10 cellular contexts compared by ENCODE assay signal in genomic region chr2:39512941-39513340, GRCh38.
DNase-seq lines count a peak whose midpoint lies in the region; ATAC-seq and TF ChIP-seq lines count a peak whose summit lies in the region.
"Had no signal": no experiment of that assay in that cellular context is flagged by ENCODE, and none has a peak within 500 bp of the region (broad histone marks: within the 10 kb centered on the region; RNA-seq: fewer than 3 reads in every experiment).

No MANE protein-coding gene starts in this region.

- H3K4me3 ChIP-seq in CD8-positive, alpha-beta memory T cell (ENCODE audit: low read length), result no peak overlapping the region
- H3K4me3 ChIP-seq in MM.1S (ENCODE audit: low read length) (no peak overlapping the region), esophagus squamous epithelium (no peak overlapping the region), sigmoid colon (no peak overlapping the region)

- no peak overlapping the region for H3K9ac ChIP-seq in MM.1S (ENCODE audit: low read length)

- H3K36me3 Mint-ChIP-seq in CD8-positive, alpha-beta memory T cell, result peaks cover 0 to 3% (median under 1%) of the 10 kb centered on the region in 3 donors
- H3K36me3 Mint-ChIP-seq: activated naive CD8-positive, alpha-beta T cell treated with anti-CD3 and anti-CD28 coated beads, Interleukin-2, amount 10 ng/mL, durations not matched to agents 7 days and 5 days; memory B cell had no signal

- no peaks in the 10 kb centered on the region for H3K79me2 ChIP-seq in MM.1S (ENCODE audit: low read length)

- no peaks in the 10 kb centered on the region for H3K27me3 ChIP-seq in CD8-positive, alpha-beta memory T cell (ENCODE audit: insufficient read depth, low read length, poor library complexity, severe bottlenecking)
- no peaks in the 10 kb centered on the region for H3K27me3 ChIP-seq in MM.1S (replicated peaks; ENCODE audit: insufficient read depth, low read length)
- no peaks in the 10 kb centered on the region for H3K27me3 ChIP-seq in esophagus squamous epithelium
- no peaks in the 10 kb centered on the region for H3K27me3 ChIP-seq in sigmoid colon

- ATAC-seq in HG02870 (IDR thresholded peaks at IDR 0.05; ENCODE audit: unreplicated experiment) (no peak), HG03457 (IDR thresholded peaks at IDR 0.05; ENCODE audit: unreplicated experiment) (no peak)

- H3K36me3 ChIP-seq in CD8-positive, alpha-beta memory T cell (ENCODE audit: insufficient read depth, low read length), result no peaks in the 10 kb centered on the region
- H3K36me3 ChIP-seq in MM.1S (replicated peaks; ENCODE audit: insufficient read depth, low read length) (no peaks in the 10 kb centered on the region), esophagus squamous epithelium (no peaks in the 10 kb centered on the region), sigmoid colon (no peaks in the 10 kb centered on the region)

- no peak for TF ChIP-seq POLR2A in esophagus squamous epithelium (IDR thresholded peaks at IDR 0.05)
- no peak for TF ChIP-seq POLR2A in sigmoid colon (IDR thresholded peaks at IDR 0.05)

- no peak overlapping the region for H3K4me2 ChIP-seq in MM.1S (ENCODE audit: low read depth, low read length)

- H3K9me2 ChIP-seq in MM.1S (replicated peaks; ENCODE audit: insufficient read depth, low read length), result no peaks in the 10 kb centered on the region

- no peak overlapping the region for H2AFZ ChIP-seq in MM.1S (ENCODE audit: low read length)

- intact Hi-C loops in esophagus squamous epithelium (cut with DNase I) (loop anchor here (10.0 kb wide), 1 partner anchor 118 kb away; no protein-coding TSS in a partner anchor), sigmoid colon (cut with DNase I) (loop anchor here (5.0 to 10.0 kb wide), 3 partner anchors 131 to 388 kb away; partner anchors contain the start of gene SOS1)

- CTCF ChIA-PET in CD8-positive, alpha-beta memory T cell (lab: Charles Lee), result no interaction called here

- no peaks in the 10 kb centered on the region for H3K27me3 Mint-ChIP-seq in CD8-positive, alpha-beta memory T cell
- H3K27me3 Mint-ChIP-seq: activated naive CD8-positive, alpha-beta T cell treated with anti-CD3 and anti-CD28 coated beads, Interleukin-2, amount 10 ng/mL, durations not matched to agents 7 days and 5 days had no signal

- peak overlapping the region; percentile 55 for H3K27ac ChIP-seq in CD8-positive, alpha-beta memory T cell (ENCODE audit: low read depth, low read length)
- H3K27ac ChIP-seq in MM.1S (ENCODE audit: low read length) (no peak overlapping the region), esophagus squamous epithelium (peak overlapping the region; percentile 9 to 80 (median 65)), sigmoid colon (peak overlapping the region; percentile 78 to 83 (median 80))

- no peak overlapping the region for H3K4me3 Mint-ChIP-seq in CD8-positive, alpha-beta memory T cell
- H3K4me3 Mint-ChIP-seq: activated naive CD8-positive, alpha-beta T cell treated with anti-CD3 and anti-CD28 coated beads, Interleukin-2, amount 10 ng/mL, durations not matched to agents 7 days and 5 days; memory B cell had no signal

- H3K27ac Mint-ChIP-seq in CD8-positive, alpha-beta memory T cell, result no peak overlapping the region
- H3K27ac Mint-ChIP-seq: activated naive CD8-positive, alpha-beta T cell treated with anti-CD3 and anti-CD28 coated beads, Interleukin-2, amount 10 ng/mL, durations not matched to agents 7 days and 5 days; memory B cell had no signal

- DNase-seq in CD8-positive, alpha-beta memory T cell, result no peak
- DNase-seq in MM.1S, result peak; percentile 2
- no peak for DNase-seq in esophagus squamous epithelium (lab: John Stamatoyannopoulos, UW)
- DNase-seq in sigmoid colon, result no peak
- no peak for DNase-seq in activated effector memory CD4-positive, alpha-beta T cell treated with anti-CD3 and anti-CD28 coated beads, Interleukin-2, amount 50 U/mL, for 16 hours
- DNase-seq: activated naive CD8-positive, alpha-beta T cell treated with anti-CD3 and anti-CD28 coated beads, Interleukin-2, amount 10 ng/mL, durations not matched to agents 7 days and 5 days; effector CD4-positive, alpha-beta T cell had no signal

- no peaks in the 10 kb centered on the region for H4K20me1 ChIP-seq in MM.1S (ENCODE audit: insufficient read depth, low read length)

- TF ChIP-seq CTCF in MM.1S (IDR thresholded peaks at IDR 0.05; ENCODE audit: low read length) (no peak), esophagus squamous epithelium (IDR thresholded peaks at IDR 0.05) (no peak), sigmoid colon (IDR thresholded peaks at IDR 0.05) (no peak)

- no peaks in the 10 kb centered on the region for H3K4me1 ChIP-seq in CD8-positive, alpha-beta memory T cell (ENCODE audit: insufficient read depth, low read length)
- peaks cover 11% of the 10 kb centered on the region for H3K4me1 ChIP-seq in MM.1S (ENCODE audit: low read length)
- peaks cover 0 to 69% (median 34%) of the 10 kb centered on the region in 3 donors for H3K4me1 ChIP-seq in esophagus squamous epithelium
- H3K4me1 ChIP-seq in sigmoid colon, result peaks cover 0 to 92% (median 83%) of the 10 kb centered on the region in 4 donors

- no peaks in the 10 kb centered on the region for H3K9me3 ChIP-seq in CD8-positive, alpha-beta memory T cell (ENCODE audit: low read length)
- no peaks in the 10 kb centered on the region for H3K9me3 ChIP-seq in MM.1S (replicated peaks; ENCODE audit: insufficient read depth, low read length)
- no peaks in the 10 kb centered on the region for H3K9me3 ChIP-seq in esophagus squamous epithelium
- H3K9me3 ChIP-seq in sigmoid colon, result no peaks in the 10 kb centered on the region

- WGBS in esophagus squamous epithelium, 2 donors, result 73 to 78% methylated on average over 6 of the region's 6 CpGs
- 79% methylated on average over 6 of the region's 6 CpGs for WGBS in sigmoid colon, 2 donors

- POLR2A ChIA-PET in CD8-positive, alpha-beta memory T cell (lab: Charles Lee), result no interaction called here

- no peak for TF ChIP-seq EP300 in sigmoid colon (IDR thresholded peaks at IDR 0.05)

- no peaks in the 10 kb centered on the region for H3K9me3 Mint-ChIP-seq in CD8-positive, alpha-beta memory T cell
- H3K9me3 Mint-ChIP-seq: activated naive CD8-positive, alpha-beta T cell treated with anti-CD3 and anti-CD28 coated beads, Interleukin-2, amount 10 ng/mL, durations not matched to agents 7 days and 5 days; memory B cell had no signal

- H3F3A ChIP-seq in MM.1S (ENCODE audit: insufficient read depth, low read length), result no peaks in the 10 kb centered on the region

- H3K4me1 Mint-ChIP-seq in CD8-positive, alpha-beta memory T cell, result peaks cover 2 to 9% (median 4%) of the 10 kb centered on the region in 3 donors
